Comparison of ENCODE assay signal across 1 cellular context in the genomic region with DNA sequence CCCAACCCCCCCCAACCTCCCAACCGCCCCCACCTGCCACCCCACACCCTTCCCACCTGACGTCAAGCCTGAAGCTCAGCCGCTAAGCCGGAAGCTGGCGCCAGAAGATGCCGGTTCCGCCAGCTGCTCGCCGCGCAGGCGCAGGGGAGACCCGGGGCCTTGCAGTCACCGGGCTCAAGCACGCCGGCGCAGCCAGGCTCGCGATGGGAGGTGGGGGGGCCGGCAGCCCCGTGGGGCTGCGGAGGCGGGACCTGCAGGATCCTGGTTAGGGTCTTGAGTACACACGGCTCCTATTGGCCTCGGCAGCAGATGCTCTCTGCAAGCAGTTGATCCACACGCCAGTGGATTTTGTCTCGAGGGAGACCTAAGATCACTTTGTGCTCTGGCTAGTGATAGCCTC.
TF ChIP-seq lines count a peak whose summit lies in the region.

Gene LIG4 (minus strand): TSS at position 109 of the 400 bp plus-strand sequence. CDS start 4,268 bp downstream, outside the sequence.

TF ChIP-seq in HepG2, 621 proteins besides CTCF, POLR2A, EP300 and RAD21 (continued from another document and continues in another):
- TF ChIP-seq, protein P1, sequence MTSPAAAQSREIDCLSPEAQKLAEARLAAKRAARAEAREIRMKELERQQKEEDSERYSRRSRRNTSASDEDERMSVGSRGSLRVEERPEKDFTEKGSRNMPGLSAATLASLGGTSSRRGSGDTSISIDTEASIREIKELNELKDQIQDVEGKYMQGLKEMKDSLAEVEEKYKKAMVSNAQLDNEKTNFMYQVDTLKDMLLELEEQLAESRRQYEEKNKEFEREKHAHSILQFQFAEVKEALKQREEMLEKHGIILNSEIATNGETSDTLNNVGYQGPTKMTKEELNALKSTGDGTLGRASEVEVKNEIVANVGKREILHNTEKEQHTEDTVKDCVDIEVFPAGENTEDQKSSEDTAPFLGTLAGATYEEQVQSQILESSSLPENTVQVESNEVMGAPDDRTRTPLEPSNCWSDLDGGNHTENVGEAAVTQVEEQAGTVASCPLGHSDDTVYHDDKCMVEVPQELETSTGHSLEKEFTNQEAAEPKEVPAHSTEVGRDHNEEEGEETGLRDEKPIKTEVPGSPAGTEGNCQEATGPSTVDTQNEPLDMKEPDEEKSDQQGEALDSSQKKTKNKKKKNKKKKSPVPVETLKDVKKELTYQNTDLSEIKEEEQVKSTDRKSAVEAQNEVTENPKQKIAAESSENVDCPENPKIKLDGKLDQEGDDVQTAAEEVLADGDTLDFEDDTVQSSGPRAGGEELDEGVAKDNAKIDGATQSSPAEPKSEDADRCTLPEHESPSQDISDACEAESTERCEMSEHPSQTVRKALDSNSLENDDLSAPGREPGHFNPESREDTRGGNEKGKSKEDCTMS (CRISPR knock-in tag; conservative IDR thresholded peaks at IDR 0.05): no peak
- TF ChIP-seq HNRNPK (IDR thresholded peaks at IDR 0.05; ENCODE audit: low read depth, low read length, poor library complexity, severe bottlenecking) (peak; percentile 96), ZNF552 (CRISPR knock-in tag; IDR thresholded peaks at IDR 0.05; ENCODE audit: borderline replicate concordance) (no peak), ZFAT (CRISPR knock-in tag; conservative IDR thresholded peaks at IDR 0.05) (no peak), ZNF782 (CRISPR knock-in tag; IDR thresholded peaks at IDR 0.05; ENCODE audit: borderline replicate concordance) (no peak), TSC22D2 (CRISPR knock-in tag; IDR thresholded peaks at IDR 0.05; ENCODE audit: borderline replicate concordance) (no peak), HMG20A (CRISPR knock-in tag; IDR thresholded peaks at IDR 0.05; ENCODE audit: borderline replicate concordance) (no peak), PREB (CRISPR knock-in tag; IDR thresholded peaks at IDR 0.05) (no peak), ZNF580 (CRISPR knock-in tag; IDR thresholded peaks at IDR 0.05; ENCODE audit: borderline replicate concordance, low read depth) (no peak), ZNF644 (CRISPR knock-in tag; IDR thresholded peaks at IDR 0.05; ENCODE audit: low read depth) (no peak), ELF3 (CRISPR knock-in tag; IDR thresholded peaks at IDR 0.05) (peak; percentile 49), SRF (IDR thresholded peaks at IDR 0.05; ENCODE audit: low read depth, low read length) (no peak), AGO2 (optimal IDR thresholded peaks at IDR 0.05; ENCODE audit: low read depth, low read length) (peak; percentile 59), ZNF256 (CRISPR knock-in tag; conservative IDR thresholded peaks at IDR 0.05) (no peak), GABPB1 (CRISPR knock-in tag; IDR thresholded peaks at IDR 0.05) (peak; percentile 91), NR2F1 (CRISPR knock-in tag; IDR thresholded peaks at IDR 0.05) (no peak), PHF20 (CRISPR knock-in tag; IDR thresholded peaks at IDR 0.05) (peak; percentile 58), RARA (CRISPR knock-in tag; IDR thresholded peaks at IDR 0.05) (no peak), ZNF543 (CRISPR knock-in tag; IDR thresholded peaks at IDR 0.05) (no peak), GPBP1L1 (CRISPR knock-in tag; IDR thresholded peaks at IDR 0.05) (no peak), XRCC5 (optimal IDR thresholded peaks at IDR 0.05; ENCODE audit: low read length) (peak; percentile 55), ELF4 (CRISPR knock-in tag; IDR thresholded peaks at IDR 0.05; ENCODE audit: borderline replicate concordance) (no peak), ZNF816 (CRISPR knock-in tag; IDR thresholded peaks at IDR 0.05; ENCODE audit: borderline replicate concordance) (no peak), KDM5A (IDR thresholded peaks at IDR 0.05; ENCODE audit: borderline replicate concordance, low read length) (no peak), HHEX (CRISPR knock-in tag; IDR thresholded peaks at IDR 0.05) (no peak), MXI1 (IDR thresholded peaks at IDR 0.05; ENCODE audit: borderline replicate concordance, low read depth, low read length) (peak; percentile 24; the same call in 1 of the 3 replicates), ERF (CRISPR knock-in tag; IDR thresholded peaks at IDR 0.05) (no peak), SMYD3 (CRISPR knock-in tag; IDR thresholded peaks at IDR 0.05) (no peak), ZFP82 (CRISPR knock-in tag; IDR thresholded peaks at IDR 0.05; ENCODE audit: borderline replicate concordance) (no peak), CSRNP1 (CRISPR knock-in tag; IDR thresholded peaks at IDR 0.05) (no peak), ZNF230 (CRISPR knock-in tag; IDR thresholded peaks at IDR 0.05) (no peak), NR2F6 (IDR thresholded peaks at IDR 0.05) (no peak), NR2F6 (CRISPR knock-in tag; IDR thresholded peaks at IDR 0.05) (peak; percentile 15; the same call in 1 of the 2 replicates), SOX5 (CRISPR knock-in tag; IDR thresholded peaks at IDR 0.05; ENCODE audit: borderline replicate concordance) (no peak), ZNF205 (CRISPR knock-in tag; IDR thresholded peaks at IDR 0.05) (no peak), ZNF780A (CRISPR knock-in tag; IDR thresholded peaks at IDR 0.05) (no peak), ZSCAN9 (CRISPR knock-in tag; IDR thresholded peaks at IDR 0.05; ENCODE audit: borderline replicate concordance) (no peak), MBNL3 (CRISPR knock-in tag; conservative IDR thresholded peaks at IDR 0.05) (no peak), SKIL (CRISPR knock-in tag; IDR thresholded peaks at IDR 0.05; ENCODE audit: borderline replicate concordance) (no peak)
- TF ChIP-seq, protein P2, sequence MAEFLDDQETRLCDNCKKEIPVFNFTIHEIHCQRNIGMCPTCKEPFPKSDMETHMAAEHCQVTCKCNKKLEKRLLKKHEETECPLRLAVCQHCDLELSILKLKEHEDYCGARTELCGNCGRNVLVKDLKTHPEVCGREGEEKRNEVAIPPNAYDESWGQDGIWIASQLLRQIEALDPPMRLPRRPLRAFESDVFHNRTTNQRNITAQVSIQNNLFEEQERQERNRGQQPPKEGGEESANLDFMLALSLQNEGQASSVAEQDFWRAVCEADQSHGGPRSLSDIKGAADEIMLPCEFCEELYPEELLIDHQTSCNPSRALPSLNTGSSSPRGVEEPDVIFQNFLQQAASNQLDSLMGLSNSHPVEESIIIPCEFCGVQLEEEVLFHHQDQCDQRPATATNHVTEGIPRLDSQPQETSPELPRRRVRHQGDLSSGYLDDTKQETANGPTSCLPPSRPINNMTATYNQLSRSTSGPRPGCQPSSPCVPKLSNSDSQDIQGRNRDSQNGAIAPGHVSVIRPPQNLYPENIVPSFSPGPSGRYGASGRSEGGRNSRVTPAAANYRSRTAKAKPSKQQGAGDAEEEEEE (CRISPR knock-in tag; IDR thresholded peaks at IDR 0.05; ENCODE audit: borderline replicate concordance): no peak
- TF ChIP-seq, protein P3, sequence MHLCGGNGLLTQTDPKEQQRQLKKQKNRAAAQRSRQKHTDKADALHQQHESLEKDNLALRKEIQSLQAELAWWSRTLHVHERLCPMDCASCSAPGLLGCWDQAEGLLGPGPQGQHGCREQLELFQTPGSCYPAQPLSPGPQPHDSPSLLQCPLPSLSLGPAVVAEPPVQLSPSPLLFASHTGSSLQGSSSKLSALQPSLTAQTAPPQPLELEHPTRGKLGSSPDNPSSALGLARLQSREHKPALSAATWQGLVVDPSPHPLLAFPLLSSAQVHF (CRISPR knock-in tag; IDR thresholded peaks at IDR 0.05): no peak
- TF ChIP-seq, protein P4, sequence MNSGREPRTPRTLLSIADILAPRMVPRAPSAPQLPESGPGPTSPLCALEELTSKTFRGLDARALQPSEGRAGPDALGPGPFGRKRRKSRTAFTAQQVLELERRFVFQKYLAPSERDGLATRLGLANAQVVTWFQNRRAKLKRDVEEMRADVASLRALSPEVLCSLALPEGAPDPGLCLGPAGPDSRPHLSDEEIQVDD (CRISPR knock-in tag; IDR thresholded peaks at IDR 0.05; ENCODE audit: borderline replicate concordance): no peak
- TF ChIP-seq, protein P5, sequence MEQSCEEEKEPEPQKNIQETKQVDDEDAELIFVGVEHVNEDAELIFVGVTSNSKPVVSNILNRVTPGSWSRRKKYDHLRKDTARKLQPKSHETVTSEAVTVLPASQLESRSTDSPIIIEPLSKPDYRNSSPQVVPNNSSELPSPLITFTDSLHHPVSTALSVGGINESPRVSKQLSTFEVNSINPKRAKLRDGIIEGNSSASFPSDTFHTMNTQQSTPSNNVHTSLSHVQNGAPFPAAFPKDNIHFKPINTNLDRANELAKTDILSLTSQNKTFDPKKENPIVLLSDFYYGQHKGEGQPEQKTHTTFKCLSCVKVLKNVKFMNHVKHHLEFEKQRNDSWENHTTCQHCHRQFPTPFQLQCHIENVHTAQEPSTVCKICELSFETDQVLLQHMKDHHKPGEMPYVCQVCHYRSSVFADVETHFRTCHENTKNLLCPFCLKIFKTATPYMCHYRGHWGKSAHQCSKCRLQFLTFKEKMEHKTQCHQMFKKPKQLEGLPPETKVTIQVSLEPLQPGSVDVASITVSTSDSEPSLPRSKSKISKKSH (CRISPR knock-in tag; IDR thresholded peaks at IDR 0.05; ENCODE audit: borderline replicate concordance): no peak
- TF ChIP-seq, protein P6, sequence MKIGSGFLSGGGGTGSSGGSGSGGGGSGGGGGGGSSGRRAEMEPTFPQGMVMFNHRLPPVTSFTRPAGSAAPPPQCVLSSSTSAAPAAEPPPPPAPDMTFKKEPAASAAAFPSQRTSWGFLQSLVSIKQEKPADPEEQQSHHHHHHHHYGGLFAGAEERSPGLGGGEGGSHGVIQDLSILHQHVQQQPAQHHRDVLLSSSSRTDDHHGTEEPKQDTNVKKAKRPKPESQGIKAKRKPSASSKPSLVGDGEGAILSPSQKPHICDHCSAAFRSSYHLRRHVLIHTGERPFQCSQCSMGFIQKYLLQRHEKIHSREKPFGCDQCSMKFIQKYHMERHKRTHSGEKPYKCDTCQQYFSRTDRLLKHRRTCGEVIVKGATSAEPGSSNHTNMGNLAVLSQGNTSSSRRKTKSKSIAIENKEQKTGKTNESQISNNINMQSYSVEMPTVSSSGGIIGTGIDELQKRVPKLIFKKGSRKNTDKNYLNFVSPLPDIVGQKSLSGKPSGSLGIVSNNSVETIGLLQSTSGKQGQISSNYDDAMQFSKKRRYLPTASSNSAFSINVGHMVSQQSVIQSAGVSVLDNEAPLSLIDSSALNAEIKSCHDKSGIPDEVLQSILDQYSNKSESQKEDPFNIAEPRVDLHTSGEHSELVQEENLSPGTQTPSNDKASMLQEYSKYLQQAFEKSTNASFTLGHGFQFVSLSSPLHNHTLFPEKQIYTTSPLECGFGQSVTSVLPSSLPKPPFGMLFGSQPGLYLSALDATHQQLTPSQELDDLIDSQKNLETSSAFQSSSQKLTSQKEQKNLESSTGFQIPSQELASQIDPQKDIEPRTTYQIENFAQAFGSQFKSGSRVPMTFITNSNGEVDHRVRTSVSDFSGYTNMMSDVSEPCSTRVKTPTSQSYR (CRISPR knock-in tag; IDR thresholded peaks at IDR 0.05; ENCODE audit: borderline replicate concordance): no peak
- TF ChIP-seq, protein P7, sequence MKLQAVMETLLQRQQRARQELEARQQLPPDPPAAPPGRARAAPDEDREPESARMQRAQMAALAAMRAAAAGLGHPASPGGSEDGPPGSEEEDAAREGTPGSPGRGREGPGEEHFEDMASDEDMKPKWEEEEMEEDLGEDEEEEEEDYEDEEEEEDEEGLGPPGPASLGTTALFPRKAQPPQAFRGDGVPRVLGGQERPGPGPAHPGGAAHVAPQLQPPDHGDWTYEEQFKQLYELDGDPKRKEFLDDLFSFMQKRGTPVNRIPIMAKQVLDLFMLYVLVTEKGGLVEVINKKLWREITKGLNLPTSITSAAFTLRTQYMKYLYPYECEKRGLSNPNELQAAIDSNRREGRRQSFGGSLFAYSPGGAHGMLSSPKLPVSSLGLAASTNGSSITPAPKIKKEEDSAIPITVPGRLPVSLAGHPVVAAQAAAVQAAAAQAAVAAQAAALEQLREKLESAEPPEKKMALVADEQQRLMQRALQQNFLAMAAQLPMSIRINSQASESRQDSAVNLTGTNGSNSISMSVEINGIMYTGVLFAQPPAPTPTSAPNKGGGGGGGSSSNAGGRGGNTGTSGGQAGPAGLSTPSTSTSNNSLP (IDR thresholded peaks at IDR 0.05; ENCODE audit: low read depth, low read length): no peak
